In the genomic region with DNA sequence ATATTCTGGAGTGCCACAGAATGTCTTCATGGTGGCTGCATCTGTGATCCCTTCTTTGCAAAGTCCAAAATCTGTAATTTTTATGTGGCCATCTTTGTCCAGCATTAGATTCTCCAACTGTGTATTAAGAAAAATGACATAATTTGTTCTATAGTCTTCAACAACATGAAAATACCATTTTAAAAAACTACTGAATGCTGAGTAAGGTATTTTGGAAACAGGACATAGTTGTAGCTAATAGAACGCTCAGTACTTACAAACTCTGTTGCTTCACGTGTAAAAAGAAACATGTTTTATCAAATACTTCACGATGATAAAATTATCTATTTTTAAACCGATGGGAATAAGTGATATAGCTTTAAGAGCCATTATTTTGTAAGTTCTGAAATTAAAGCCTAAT, we compare ENCODE assay signal across 7 cellular contexts.
"Had no signal": no experiment of that assay in that cellular context is flagged by ENCODE, and none has a peak within 500 bp of the region (broad histone marks: within the 10 kb centered on the region; RNA-seq: fewer than 3 reads in every experiment).

No MANE protein-coding gene starts in this region.

- DNase-seq: H7, HFFc6 had no signal

- H3K27ac ChIP-seq: HL-60, KMS-11 had no signal

- H3K4me1 ChIP-seq: HAP-1 had no signal

- H2AFZ ChIP-seq: GM23338 had no signal

- ATAC-seq: GM23338, HCT116 had no signal

- H3K4me2 ChIP-seq: GM23338, KMS-11 had no signal

- H3K36me3 ChIP-seq: HAP-1 had no signal

- H3K4me3 ChIP-seq: GM23338, HAP-1 had no signal

- H3K9ac ChIP-seq: KMS-11 had no signal
